ENCODE assay signal across 23 cellular contexts in genomic region chr18:75170022-75170789, GRCh38. TPM values are rescaled to one million over a fixed set of nuclear protein-coding genes. Genes with fewer than 3 reads are reported as not detected.
DNase-seq lines count a peak whose midpoint lies in the region.
"Had no signal": no experiment of that assay in that cellular context is flagged by ENCODE, and none has a peak within 500 bp of the region (broad histone marks: within the 10 kb centered on the region; RNA-seq: fewer than 3 reads in every experiment).

No MANE protein-coding gene starts in this region.

- no peaks in the 10 kb centered on the region for H3K9me3 Mint-ChIP-seq in activated CD4-positive, alpha-beta T cell treated with anti-CD3 and anti-CD28 coated beads, Interleukin-2, amount 10 ng/mL, durations not matched to agents 7 days and 5 days
- H3K9me3 Mint-ChIP-seq: CD8-positive, alpha-beta memory T cell; central memory CD8-positive, alpha-beta T cell; stimulated activated effector memory CD8-positive, alpha-beta T cell treated with anti-CD3 and anti-CD28 coated beads, Interleukin-12 subunit alpha, Interleukin-12 subunit beta, amount 100 ng/mL, for 72 hours had no signal

- no peak overlapping the region for H2BK15ac ChIP-seq in mesendoderm (replicated peaks; ENCODE audit: low read depth)

- H3K56ac ChIP-seq in mesendoderm (ENCODE audit: low read length) = no peak overlapping the region

- WGBS in mesendoderm (ENCODE audit: extremely low coverage, insufficient coverage, low lambda C conversion rate) = no CpG with 5 or more reads among the region's 34 CpGs

- no peak overlapping the region for H3K27ac Mint-ChIP-seq in activated CD4-positive, alpha-beta T cell treated with anti-CD3 and anti-CD28 coated beads, Interleukin-2, amount 10 ng/mL, durations not matched to agents 7 days and 5 days
- H3K27ac Mint-ChIP-seq: activated naive CD8-positive, alpha-beta T cell; CD8-positive, alpha-beta memory T cell; stimulated activated effector memory CD8-positive, alpha-beta T cell treated with anti-CD3 and anti-CD28 coated beads, Interleukin-12 subunit alpha, Interleukin-12 subunit beta, amount 100 ng/mL, for 72 hours had no signal

- POLR2A ChIA-PET in activated CD4-positive, alpha-beta T cell treated with anti-CD3 and anti-CD28 coated beads, Interleukin-2, amount 10 ng/mL, durations not matched to agents 7 days and 5 days (lab: Charles Lee) = no interaction called here

- no peaks in the 10 kb centered on the region for H3K36me3 ChIP-seq in mesendoderm (ENCODE audit: control insufficient read depth, insufficient read depth, low read length)
- H3K36me3 ChIP-seq: ascending aorta had no signal

- no peak overlapping the region for H3K23ac ChIP-seq in mesendoderm (ENCODE audit: low read length)

- H3K9ac ChIP-seq in mesendoderm (ENCODE audit: low read length) = no peak overlapping the region

- DNase-seq in activated effector memory CD4-positive, alpha-beta T cell treated with anti-CD3 and anti-CD28 coated beads, Interleukin-2, amount 50 U/mL, for 16 hours = peak; percentile 52
- DNase-seq in activated effector memory CD4-positive, alpha-beta T cell treated with Interleukin-2 at 50 U/mL for 16 hours = no peak
- DNase-seq in cardiac septum (ENCODE audit: low spot score) (peak; percentile 71), mesendoderm (peak; percentile 11), GF-D8 (lab: John Stamatoyannopoulos, UW) (no peak), NCI-H1048 (lab: John Stamatoyannopoulos, UW) (no peak), HCEC 1CT (no peak)
- DNase-seq in activated CD4-positive, alpha-beta T cell treated with anti-CD3 and anti-CD28 coated beads, Interleukin-2, amount 10 ng/mL, durations not matched to agents 7 days and 5 days = no peak
- DNase-seq: 8988T; AML-193; CD8-positive, alpha-beta memory T cell; foreskin fibroblast; hypothalamus; Karpas-422; NCI-H1092 treated with DMSO at 0.1 percent for 48 hours; NCI-H2029 treated with DMSO at 0.1 percent for 48 hours; NCI-H345; stimulated activated CD4-positive, alpha-beta T cell treated with anti-CD3 and anti-CD28 coated beads, Interleukin-2, amount 100 ng/mL, for 24 hours had no signal

- no peaks in the 10 kb centered on the region for H3K27me3 ChIP-seq in mesendoderm (ENCODE audit: insufficient read depth, low read length, poor library complexity)
- H3K27me3 ChIP-seq: ascending aorta had no signal

- H4K5ac ChIP-seq in mesendoderm (ENCODE audit: low read length) = no peak overlapping the region

- H3K4me2 ChIP-seq in mesendoderm (ENCODE audit: low read length) = no peak overlapping the region

- no peak overlapping the region for H4K8ac ChIP-seq in mesendoderm (ENCODE audit: low read depth, low read length)

- intact Hi-C loops in cardiac septum (cut with DNase I) = loop anchor here (5.0 kb wide), 2 partner anchors 37 to 98 kb away; partner anchors contain the start of gene PTGR3

- H3K4me1 ChIP-seq in mesendoderm (ENCODE audit: control insufficient read depth, low read depth, low read length) = no peaks in the 10 kb centered on the region
- H3K4me1 ChIP-seq: ascending aorta had no signal

- H3K79me1 ChIP-seq in mesendoderm (ENCODE audit: low read length) = no peaks in the 10 kb centered on the region

- no peak overlapping the region for H3K27ac ChIP-seq in mesendoderm (ENCODE audit: low read depth, low read length)
- H3K27ac ChIP-seq: ascending aorta, epithelial cell of prostate had no signal

- H2AK5ac ChIP-seq in mesendoderm (ENCODE audit: low read length) = no peak overlapping the region

- no peak overlapping the region for H3K4me3 ChIP-seq in mesendoderm (ENCODE audit: low read length)
- H3K4me3 ChIP-seq: ascending aorta had no signal

- peaks cover 6% of the 10 kb centered on the region for H3K27me3 Mint-ChIP-seq in activated CD4-positive, alpha-beta T cell treated with anti-CD3 and anti-CD28 coated beads, Interleukin-2, amount 10 ng/mL, durations not matched to agents 7 days and 5 days

- H3K4me1 Mint-ChIP-seq in activated CD4-positive, alpha-beta T cell treated with anti-CD3 and anti-CD28 coated beads, Interleukin-2, amount 10 ng/mL, durations not matched to agents 7 days and 5 days = peaks cover 4% of the 10 kb centered on the region

- H3K79me2 ChIP-seq in mesendoderm (ENCODE audit: control insufficient read depth, insufficient read depth, low read length) = no peaks in the 10 kb centered on the region

- no peak overlapping the region for H3K18ac ChIP-seq in mesendoderm (ENCODE audit: low read length)

- H3K36me3 Mint-ChIP-seq in activated CD4-positive, alpha-beta T cell treated with anti-CD3 and anti-CD28 coated beads, Interleukin-2, amount 10 ng/mL, durations not matched to agents 7 days and 5 days (ENCODE audit: low read depth) = no peaks in the 10 kb centered on the region
- H3K36me3 Mint-ChIP-seq: activated naive CD8-positive, alpha-beta T cell; CD8-positive, alpha-beta memory T cell; stimulated activated effector memory CD8-positive, alpha-beta T cell treated with anti-CD3 and anti-CD28 coated beads, Interleukin-12 subunit alpha, Interleukin-12 subunit beta, amount 100 ng/mL, for 72 hours had no signal

- no peak overlapping the region for H2BK120ac ChIP-seq in mesendoderm (ENCODE audit: low read depth, low read length)

- no peak overlapping the region for H3K4ac ChIP-seq in mesendoderm (ENCODE audit: low read depth, low read length)

- no peak overlapping the region for H3K4me3 Mint-ChIP-seq in activated CD4-positive, alpha-beta T cell treated with anti-CD3 and anti-CD28 coated beads, Interleukin-2, amount 10 ng/mL, durations not matched to agents 7 days and 5 days
- H3K4me3 Mint-ChIP-seq: activated naive CD8-positive, alpha-beta T cell; CD8-positive, alpha-beta memory T cell; central memory CD8-positive, alpha-beta T cell; stimulated activated effector memory CD8-positive, alpha-beta T cell treated with anti-CD3 and anti-CD28 coated beads, Interleukin-12 subunit alpha, Interleukin-12 subunit beta, amount 100 ng/mL, for 72 hours had no signal

- CTCF ChIA-PET in activated CD4-positive, alpha-beta T cell treated with anti-CD3 and anti-CD28 coated beads, Interleukin-2, amount 10 ng/mL, durations not matched to agents 7 days and 5 days (lab: Charles Lee) = no interaction called here

- no peak overlapping the region for H2BK5ac ChIP-seq in mesendoderm (ENCODE audit: low read length)

RNA-seq across cellular contexts. Expression of gene PTGR3, which starts 38.7 kb away (rescaled TPM):
- total RNA-seq in cardiac septum = 33.7 TPM
- 1.3 TPM for polyA plus RNA-seq in mesendoderm (2013, experiment 1 of 2)
- polyA plus RNA-seq in mesendoderm (2013, experiment 2 of 2) = 1.3 TPM
- 10 to 100 TPM; 35.8 to 38.6 TPM for total RNA-seq in activated CD4-positive, alpha-beta T cell treated with anti-CD3 and anti-CD28 coated beads, Interleukin-2, amount 10 ng/mL, durations not matched to agents 7 days and 5 days

RNA-seq across cellular contexts. Expression of gene TSHZ1, which starts 40.4 kb away (rescaled TPM):
- total RNA-seq in cardiac septum = 13.3 TPM
- polyA plus RNA-seq in mesendoderm (2013, experiment 1 of 2) = 0.32 TPM
- 0.21 TPM for polyA plus RNA-seq in mesendoderm (2013, experiment 2 of 2)
- 10 to 100 TPM; 22.0 to 23.6 TPM for total RNA-seq in activated CD4-positive, alpha-beta T cell treated with anti-CD3 and anti-CD28 coated beads, Interleukin-2, amount 10 ng/mL, durations not matched to agents 7 days and 5 days

Comparison
In these comparisons a context has a peak if more than half of its experiments do, and no peak if none do; other contexts are left out.
1. DNase-seq: peak in activated effector memory CD4-positive, alpha-beta T cell treated with anti-CD3 and anti-CD28 coated beads, Interleukin-2, amount 50 U/mL, for 16 hours (single experiment), cardiac septum (single experiment) and mesendoderm (single experiment); none in activated effector memory CD4-positive, alpha-beta T cell treated with Interleukin-2 at 50 U/mL for 16 hours (single experiment), GF-D8 (single experiment), activated CD4-positive, alpha-beta T cell treated with anti-CD3 and anti-CD28 coated beads, Interleukin-2, amount 10 ng/mL, durations not matched to agents 7 days and 5 days (single experiment), NCI-H1048 (single experiment) and HCEC 1CT (single experiment).